Comparison of ENCODE assay signal across 13 cellular contexts in genomic region chr3:98972155-98972554, GRCh38.
DNase-seq lines count a peak whose midpoint lies in the region; ATAC-seq and TF ChIP-seq lines count a peak whose summit lies in the region.
"Had no signal": no experiment of that assay in that cellular context is flagged by ENCODE, and none has a peak within 500 bp of the region (broad histone marks: within the 10 kb centered on the region; RNA-seq: fewer than 3 reads in every experiment).

No MANE protein-coding gene starts in this region.

- ATAC-seq in HG02840 (IDR thresholded peaks at IDR 0.05; ENCODE audit: low FRiP score, unreplicated experiment) (no peak), HG02798 (IDR thresholded peaks at IDR 0.05; ENCODE audit: poor library complexity, unreplicated experiment) (no peak), HG03469 (IDR thresholded peaks at IDR 0.05; ENCODE audit: unreplicated experiment) (no peak), GM18498 (IDR thresholded peaks at IDR 0.05; ENCODE audit: unreplicated experiment) (no peak)

- H3K9me3 ChIP-seq in SK-N-MC (ENCODE audit: low read depth, low read length), result no peaks in the 10 kb centered on the region
- H3K9me3 ChIP-seq: thyroid gland had no signal

- no peaks in the 10 kb centered on the region for H3K36me3 ChIP-seq in SK-N-MC (ENCODE audit: insufficient read depth, low read length)
- H3K36me3 ChIP-seq: thyroid gland had no signal

- H3K4me3 ChIP-seq in SK-N-MC (0 out of 2 replicates have a peak overlapping the region, but pooled peaks have one; percentile 4), fibroblast of mammary gland (ENCODE audit: control insufficient read depth, low read depth, low read length) (no peak overlapping the region), retinal pigment epithelial cell (ENCODE audit: low read length) (no peak overlapping the region)
- H3K4me3 ChIP-seq: thyroid gland had no signal

- H3K9ac ChIP-seq in SK-N-MC (ENCODE audit: insufficient read length), result peak overlapping the region; percentile 27
- H3K9ac ChIP-seq: KMS-11 had no signal

- peak overlapping the region; percentile 74; the same call in 1 of the 2 replicates for H3K27ac ChIP-seq in SK-N-MC
- H3K27ac ChIP-seq: KMS-11, thyroid gland had no signal

- TF ChIP-seq CTCF in fibroblast of mammary gland (conservative IDR thresholded peaks at IDR 0.05; ENCODE audit: control insufficient read depth, insufficient read depth, low read depth, low read length) (no peak), retinal pigment epithelial cell (conservative IDR thresholded peaks at IDR 0.05; ENCODE audit: low read depth, low read length) (no peak)

- peak; percentile 83 for DNase-seq in H4 (ENCODE audit: low spot score)
- no peak for DNase-seq in SK-N-MC (ENCODE audit: low read depth, low spot score)
- DNase-seq in fibroblast of mammary gland (ENCODE audit: low read depth), result peak; percentile 97
- DNase-seq in retinal pigment epithelial cell (ENCODE audit: low read depth), result peak; percentile 82
- DNase-seq: activated CD4-positive, alpha-beta T cell treated with anti-CD3 and anti-CD28 coated beads, Interleukin-2, amount 10 ng/mL, durations not matched to agents 24 days and 14 days; activated naive CD4-positive, alpha-beta T cell; effector memory CD4-positive, alpha-beta T cell; thyroid gland had no signal
